Comparison of ENCODE assay signal across 8 cellular contexts in the genomic region with DNA sequence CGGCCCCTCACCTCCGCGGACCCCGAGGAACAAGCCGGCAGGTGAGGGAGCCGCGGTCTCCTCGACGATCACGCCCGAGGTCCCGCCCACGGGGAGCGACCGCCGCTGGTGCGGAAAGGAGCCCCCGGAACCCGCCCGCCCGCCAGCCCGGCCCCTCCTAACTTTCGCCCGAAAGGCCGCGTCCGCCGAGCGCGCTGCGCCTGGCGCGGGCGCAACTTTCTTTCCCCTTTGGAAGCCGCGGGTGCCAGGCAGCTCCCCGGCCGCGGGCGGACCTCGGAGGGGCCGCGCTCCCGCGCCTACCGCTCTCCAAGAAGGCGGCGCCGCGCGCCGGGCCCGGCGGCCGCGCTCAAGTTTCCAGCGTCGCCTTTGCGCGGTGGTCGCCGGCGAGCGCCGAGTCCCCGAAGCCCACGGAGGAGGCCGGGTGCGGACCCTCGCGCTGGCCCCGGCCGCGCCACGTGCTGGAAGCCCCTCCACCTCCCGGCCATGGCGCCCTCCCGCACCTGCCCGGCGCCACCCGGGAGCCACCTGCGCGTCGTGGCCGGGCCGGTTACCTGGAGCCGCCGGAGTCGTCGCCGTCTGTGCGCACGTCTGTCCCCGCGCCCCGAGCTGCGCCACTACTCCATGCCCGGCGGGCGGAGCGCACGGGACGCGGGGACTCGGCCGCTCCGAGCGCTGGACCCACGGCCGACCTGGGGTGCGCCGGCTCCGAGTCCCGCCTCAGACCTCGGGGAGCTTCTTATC. TPM values are rescaled to one million over a fixed set of nuclear protein-coding genes. Genes with fewer than 3 reads are reported as not detected.
DNase-seq lines count a peak whose midpoint lies in the region; ATAC-seq, FAIRE-seq and TF ChIP-seq lines count a peak whose summit lies in the region.

A gene with protein sequence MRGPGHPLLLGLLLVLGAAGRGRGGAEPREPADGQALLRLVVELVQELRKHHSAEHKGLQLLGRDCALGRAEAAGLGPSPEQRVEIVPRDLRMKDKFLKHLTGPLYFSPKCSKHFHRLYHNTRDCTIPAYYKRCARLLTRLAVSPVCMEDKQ (minus strand): TSS at position 90 of the 741 bp plus-strand sequence. CDS start 256 bp downstream, outside the sequence.

- no peak for DNase-seq in heart right ventricle
- DNase-seq in cardiac septum (ENCODE audit: low spot score): no peak
- DNase-seq in bronchial epithelial cell (ENCODE audit: low read depth): no peak
- DNase-seq in lung (ENCODE audit: low spot score): no peak
- peak; percentile 48 to 50 for DNase-seq in uterus
- no peak for DNase-seq in effector CD4-positive, alpha-beta T cell
- DNase-seq in hippocampal formation (lab: John Stamatoyannopoulos, UW): no peak

- H3K9me3 ChIP-seq in heart right ventricle (no peaks in the 10 kb centered on the region), lung (ENCODE audit: control insufficient read depth in 2 of 2, insufficient read depth in 1 of 2, low read length in 1 of 2) (peaks cover 0 to 2% of the 10 kb centered on the region in 2 donors), uterus (no peaks in the 10 kb centered on the region)

- TF ChIP-seq CTCF in heart right ventricle (IDR thresholded peaks at IDR 0.05) (no peak), bronchial epithelial cell (IDR thresholded peaks at IDR 0.05; ENCODE audit: insufficient read depth, low read length, severe bottlenecking) (no peak), lung (IDR thresholded peaks at IDR 0.05; ENCODE audit: control extremely low read depth, extremely low read depth) (no peak), uterus (IDR thresholded peaks at IDR 0.05) (no peak)

- H3K27me3 ChIP-seq in heart right ventricle (peaks cover 0 to 68% (median 45%) of the 10 kb centered on the region in 7 donors), bronchial epithelial cell (ENCODE audit: control insufficient read depth, insufficient read depth, low read length) (peaks cover 7% of the 10 kb centered on the region), lung (ENCODE audit: control insufficient read depth, insufficient read depth) (peaks cover 6% of the 10 kb centered on the region), uterus (no peaks in the 10 kb centered on the region)

- H3K4me1 ChIP-seq in heart right ventricle (peaks cover 5 to 52% (median 28%) of the 10 kb centered on the region in 9 donors), lung (ENCODE audit: control insufficient read depth in 2 of 2, insufficient read depth in 2 of 2, low read length in 2 of 2) (peaks cover 7 to 10% of the 10 kb centered on the region in 2 donors), uterus (peaks cover 0 to 12% of the 10 kb centered on the region in 2 donors)

- ATAC-seq in heart right ventricle (peak in 1 of 8 donors; percentile 23), lung (ENCODE audit: insufficient read depth, low FRiP score) (no peak), HG02571 (IDR thresholded peaks at IDR 0.05; ENCODE audit: unreplicated experiment) (no peak)

- no peak for FAIRE-seq in bronchial epithelial cell (lab: Jason Lieb, UNC)

- H3K36me3 ChIP-seq in heart right ventricle: peaks cover 0 to 4% (median 0%) of the 10 kb centered on the region in 9 donors
- H3K36me3 ChIP-seq in bronchial epithelial cell (ENCODE audit: control insufficient read depth, insufficient read depth, low read length): no peaks in the 10 kb centered on the region
- no peaks in the 10 kb centered on the region for H3K36me3 ChIP-seq in lung (ENCODE audit: control insufficient read depth in 2 of 2, insufficient read depth in 2 of 2, low read length in 2 of 2)
- H3K36me3 ChIP-seq in uterus: no peaks in the 10 kb centered on the region

- H3K27ac ChIP-seq in heart right ventricle (no peak within 1 kb of the TSS), lung (ENCODE audit: low read depth in 1 of 2, low read length in 1 of 2) (no peak within 1 kb of the TSS), uterus (peak within 1 kb of the TSS; percentile 73 to 95)

- H3K4me3 ChIP-seq in heart right ventricle (peak within 1 kb of the TSS; percentile 16 to 61 (median 49)), bronchial epithelial cell (ENCODE audit: low read depth, low read length) (peak within 1 kb of the TSS; percentile 4), lung (peak within 1 kb of the TSS; percentile 61), uterus (peak within 1 kb of the TSS; percentile 21 to 73)

- no peak for TF ChIP-seq POLR2A in uterus (IDR thresholded peaks at IDR 0.05)

- intact Hi-C loops in heart right ventricle (cut with DNase I) (loop anchor here in 1 of 10 donors (5.0 kb wide), 1 partner anchor 41 kb away; no protein-coding TSS in a partner anchor), cardiac septum (cut with DNase I) (loop anchor here (5.0 kb wide), 1 partner anchor 116 kb away; no protein-coding TSS in a partner anchor), uterus (cut with DNase I; ENCODE audit: low total_unique reads) (no loop called here)

- 1 to 2% methylated on average over 102 to 115 of the region's 115 CpGs for WGBS in heart right ventricle, 2 donors
- WGBS in lung, 2 donors: 2% methylated on average over 58 to 115 of the region's 115 CpGs

RNA-seq across cellular contexts. Expression of the gene that starts here (rescaled TPM):
- total RNA-seq in heart right ventricle (1 to 10 TPM in 5 of 10 donors, under 1 TPM in 4, not detected in 1; 0.23 to 7.9 (median 1.3) TPM), cardiac septum (2.7 TPM), bronchial epithelial cell (not detected in 2 replicates), lung (10 to 100 TPM; 17.5 to 20.7 TPM), uterus (10 to 100 TPM in 2 of 4 donors, 1 to 10 TPM in 2; 3.3 to 82.6 (median 19.0) TPM)
- polyA plus RNA-seq in heart right ventricle (1 to 10 TPM in 1 of 2 donors, under 1 TPM in 1; 0.73 to 1.3 TPM), lung (10 to 100 TPM; 13.4 to 31.3 TPM)

Comparison
In these comparisons a context has a peak if more than half of its experiments do, and no peak if none do; other contexts are left out.
1. RNA of the gene that starts here (polyA plus RNA-seq): 13.4 to 31.3 TPM in lung; 0.73 to 1.3 TPM in heart right ventricle; every median in the first group is over 4 times any median in the second.
2. DNase-seq: peak in uterus (2 of 2); none in heart right ventricle (0 of 2), cardiac septum (single experiment), bronchial epithelial cell (single experiment), lung (single experiment), effector CD4-positive, alpha-beta T cell (single experiment) and hippocampal formation (0 of 2).
3. H3K27ac ChIP-seq: peak in uterus (2 of 2); none in heart right ventricle (0 of 10) and lung (0 of 2).
4. H3K4me3 ChIP-seq: peak in every context shown above with its lines; median percentile 61 in lung; 49 in heart right ventricle; 47 in uterus; 4 in bronchial epithelial cell.